31 cellular contexts compared by ENCODE assay signal in genomic region chr22:20253161-20253560, GRCh38.
"Had no signal": no experiment of that assay in that cellular context is flagged by ENCODE, and none has a peak within 500 bp of the region (broad histone marks: within the 10 kb centered on the region; RNA-seq: fewer than 3 reads in every experiment).

No MANE protein-coding gene starts in this region.

- H3K4me3 ChIP-seq: adrenal gland, ascending aorta, esophagus squamous epithelium, gastroesophageal sphincter, heart right ventricle had no signal

- H3K36me3 ChIP-seq: adrenal gland, ascending aorta, brain microvascular endothelial cell, esophagus squamous epithelium, gastroesophageal sphincter, heart right ventricle had no signal

- H3K27ac ChIP-seq: adrenal gland, ascending aorta, brain microvascular endothelial cell, esophagus squamous epithelium, gastroesophageal sphincter, heart right ventricle, VCaP had no signal

- DNase-seq: activated CD4-positive, alpha-beta memory T cell treated with anti-CD3 and anti-CD28 coated beads, Interleukin-2, amount 10 ng/mL, durations not matched to agents 7 days and 5 days; activated CD4-positive, alpha-beta T cell treated with anti-CD3 and anti-CD28 coated beads for 1 hour; activated CD4-positive, alpha-beta T cell treated with anti-CD3 and anti-CD28 coated beads for 4 hours; activated CD4-positive, alpha-beta T cell treated with anti-CD3 and anti-CD28 coated beads, Interleukin-2, amount 10 ng/mL, durations not matched to agents 7 days and 5 days; activated CD4-positive, alpha-beta T cell treated with anti-CD3 and anti-CD28 coated beads, Interleukin-2, amount 50 U/mL, for 4 hours; activated CD8-positive, alpha-beta memory T cell treated with anti-CD3 and anti-CD28 coated beads, Interleukin-2, amount 50 U/mL, for 48 hours; activated effector memory CD4-positive, alpha-beta T cell treated with anti-CD3 and anti-CD28 coated beads, Interleukin-2, amount 50 U/mL, for 16 hours; activated naive CD4-positive, alpha-beta T cell treated with anti-CD3 and anti-CD28 coated beads for 36 hours; activated naive CD8-positive, alpha-beta T cell treated with anti-CD3 and anti-CD28 coated beads for 36 hours; activated naive CD8-positive, alpha-beta T cell treated with anti-CD3 and anti-CD28 coated beads, Interleukin-2, amount 50 U/mL, for 24 hours; activated T-cell treated with anti-CD3 and anti-CD28 coated beads for 4 hours; activated T-cell treated with anti-CD3 and anti-CD28 coated beads, Interleukin-2, amount 50 U/mL, for 24 hours; activated T-cell treated with anti-CD3 and anti-CD28 coated beads, Interleukin-2, amount 50 U/mL, for 72 hours; adrenal gland; amygdala; brain microvascular endothelial cell; cortex of kidney; dermis blood vessel endothelial cell; effector CD8-positive, alpha-beta T cell; esophagus squamous epithelium; foreskin melanocyte; heart right ventricle; T-helper 1 cell; T-helper 17 cell; T1000 had no signal

- H3K27me3 ChIP-seq: adrenal gland, ascending aorta, brain microvascular endothelial cell, esophagus squamous epithelium, gastroesophageal sphincter, heart right ventricle had no signal

- FAIRE-seq: colon, endometrium, endothelial cell of umbilical vein had no signal

- H3K9me3 ChIP-seq: adrenal gland, ascending aorta, esophagus squamous epithelium, gastroesophageal sphincter, heart right ventricle had no signal
